ENCODE assay signal across 8 cellular contexts in genomic region chr22:41799486-41800347, GRCh38.
DNase-seq lines count a peak whose midpoint lies in the region; ATAC-seq and TF ChIP-seq lines count a peak whose summit lies in the region.

No MANE protein-coding gene starts in this region.

- peaks cover 42% of the 10 kb centered on the region for H3K4me1 Mint-ChIP-seq in activated naive CD4-positive, alpha-beta T cell treated with anti-CD3 and anti-CD28 coated beads, Interleukin-2, amount 10 ng/mL, durations not matched to agents 7 days and 5 days

- H3K27ac Mint-ChIP-seq in activated naive CD4-positive, alpha-beta T cell treated with anti-CD3 and anti-CD28 coated beads, Interleukin-2, amount 10 ng/mL, durations not matched to agents 7 days and 5 days = peak overlapping the region; percentile 97

- no peak for DNase-seq in activated naive CD4-positive, alpha-beta T cell treated with anti-CD3 and anti-CD28 coated beads, Interleukin-2, amount 10 ng/mL, durations not matched to agents 7 days and 5 days
- DNase-seq in glomerular visceral epithelial cell (ENCODE audit: extremely low spot score) (peak; percentile 9), nucleus accumbens (lab: John Stamatoyannopoulos, UW) (peak in 39 of 56 donors; percentile 5 to 65 (median 43)), NCI-H1436 (lab: John Stamatoyannopoulos, UW) (no peak), LoVo (ENCODE audit: low spot score) (no peak)

- ATAC-seq in GM19328 (IDR thresholded peaks at IDR 0.05; ENCODE audit: unreplicated experiment) (peak; percentile 9), HG03565 (IDR thresholded peaks at IDR 0.05; ENCODE audit: unreplicated experiment) (peak; percentile 5)

- peak overlapping the region; percentile 86 for H3K4me3 Mint-ChIP-seq in activated naive CD4-positive, alpha-beta T cell treated with anti-CD3 and anti-CD28 coated beads, Interleukin-2, amount 10 ng/mL, durations not matched to agents 7 days and 5 days

- no peaks in the 10 kb centered on the region for H3K27me3 Mint-ChIP-seq in activated naive CD4-positive, alpha-beta T cell treated with anti-CD3 and anti-CD28 coated beads, Interleukin-2, amount 10 ng/mL, durations not matched to agents 7 days and 5 days

- TF ChIP-seq CTCF in C4-2B (conservative IDR thresholded peaks at IDR 0.05) = no peak

- peaks cover 29% of the 10 kb centered on the region for H3K36me3 Mint-ChIP-seq in activated naive CD4-positive, alpha-beta T cell treated with anti-CD3 and anti-CD28 coated beads, Interleukin-2, amount 10 ng/mL, durations not matched to agents 7 days and 5 days

- CTCF ChIA-PET in activated naive CD4-positive, alpha-beta T cell treated with anti-CD3 and anti-CD28 coated beads, Interleukin-2, amount 10 ng/mL, durations not matched to agents 7 days and 5 days (lab: Charles Lee) = interaction anchor here (0.8 to 5.7 kb wide), 9 partner anchors 16 to 135 kb away, joined by 3 to 31 read pairs (median 6); partner anchors contain the start of gene MEI1

- peak overlapping the region; percentile 90 for H3K27ac ChIP-seq in C4-2B

- H3K9me3 Mint-ChIP-seq in activated naive CD4-positive, alpha-beta T cell treated with anti-CD3 and anti-CD28 coated beads, Interleukin-2, amount 10 ng/mL, durations not matched to agents 7 days and 5 days = no peaks in the 10 kb centered on the region

Comparison
In these comparisons a context has a peak if more than half of its experiments do, and no peak if none do; other contexts are left out.
1. DNase-seq: peak in glomerular visceral epithelial cell (single experiment) and nucleus accumbens (39 of 56); none in activated naive CD4-positive, alpha-beta T cell treated with anti-CD3 and anti-CD28 coated beads, Interleukin-2, amount 10 ng/mL, durations not matched to agents 7 days and 5 days (single experiment), NCI-H1436 (single experiment) and LoVo (single experiment).